8 cellular contexts compared by ENCODE assay signal in genomic region chr1:169367096-169367685, GRCh38. TPM values are rescaled to one million over a fixed set of nuclear protein-coding genes. Genes with fewer than 3 reads are reported as not detected.
DNase-seq lines count a peak whose midpoint lies in the region; TF ChIP-seq lines count a peak whose summit lies in the region.

No MANE protein-coding gene starts in this region.

- no peaks in the 10 kb centered on the region; the same call in 1 of the 2 replicates for H3K9me3 ChIP-seq in AG04450 (ENCODE audit: control insufficient read depth, insufficient read depth, low read length)
- peaks cover 7% of the 10 kb centered on the region; the same call in 1 of the 2 replicates for H3K9me3 ChIP-seq in HUES6 (ENCODE audit: control insufficient read depth, insufficient read depth, low read depth, low read length)
- H3K9me3 ChIP-seq in mononuclear cell (ENCODE audit: low read depth, low read length): no peaks in the 10 kb centered on the region

- H3K4me1 ChIP-seq in HUES6 (ENCODE audit: control insufficient read depth, insufficient read depth, low read length) (peaks cover 3% of the 10 kb centered on the region; the same call in 1 of the 2 replicates), mononuclear cell (ENCODE audit: insufficient read depth, low read length) (peaks cover 7% of the 10 kb centered on the region)

- POLR2A ChIA-PET in AG04450 (lab: Yijun Ruan, JAX): interaction anchor here (0.7 to 1.2 kb wide), 3 partner anchors 118 to 261 kb away, joined by 3 to 8 read pairs (median 4); partner anchors contain the start of genes ATP1B1 and SLC19A2

- H3K36me3 ChIP-seq in HUES6 (ENCODE audit: control insufficient read depth, insufficient read depth, low read length): peaks cover 14% of the 10 kb centered on the region; the same call in 1 of the 2 replicates

- H3K4me3 ChIP-seq in AG04450 (ENCODE audit: low read depth, low read length) (peak overlapping the region; percentile 88), HUES6 (ENCODE audit: low read depth, low read length) (peak overlapping the region; percentile 84), mononuclear cell (ENCODE audit: low read length) (peak overlapping the region; percentile 75)

- H3K27ac ChIP-seq in AG04450 (ENCODE audit: low read depth, low read length) (no peak overlapping the region), HUES6 (ENCODE audit: low read depth, low read length) (no peak overlapping the region), caudate nucleus (ENCODE audit: low read depth, low read length) (peak overlapping the region; percentile 56)

- CTCF ChIA-PET in AG04450 (lab: Charles Lee): interaction anchor here (0.6 to 4.7 kb wide), 4 partner anchors 18 to 1024 kb away, joined by 3 to 24 read pairs (median 4); no protein-coding TSS in a partner anchor

- in situ Hi-C loops in GM13977 (cut with MboI; ENCODE audit: low pct_unique_long_range_greater_than_20kb, low sequenced_read_pairs, unreplicated experiment): no loop called here

- no peaks in the 10 kb centered on the region for H3K27me3 ChIP-seq in AG04450 (ENCODE audit: control insufficient read depth, insufficient read depth, low read length)
- H3K27me3 ChIP-seq in HUES6 (ENCODE audit: control insufficient read depth, insufficient read depth, low read length): no peaks in the 10 kb centered on the region
- H3K27me3 ChIP-seq in mononuclear cell (ENCODE audit: insufficient read depth, low read length): no peaks in the 10 kb centered on the region

- H3K9ac ChIP-seq in HUES6 (ENCODE audit: low read length): peak overlapping the region; percentile 88

- TF ChIP-seq CTCF in AG04450 (IDR thresholded peaks at IDR 0.05; ENCODE audit: low read depth, low read length): no peak
- no peak for TF ChIP-seq CTCF in GM13977 (IDR thresholded peaks at IDR 0.05; ENCODE audit: extremely low read depth, insufficient read depth, missing control alignments)

- DNase-seq in AG04450 (ENCODE audit: low read depth, low spot score) (no peak), caudate nucleus (lab: John Stamatoyannopoulos, UW) (no peak), T-helper 9 cell (no peak), DMS153 treated with DMSO at 0.1 percent for 48 hours (lab: John Stamatoyannopoulos, UW; ENCODE audit: unreplicated experiment) (no peak), GM13977 (ENCODE audit: low spot score) (no peak), NCI-H2171 (lab: John Stamatoyannopoulos, UW) (no peak)

RNA-seq across cellular contexts. Expression of gene NME7, which starts 0.4 kb away (rescaled TPM):
- 19.7 and 27.3 TPM in 2 replicates for polyA plus RNA-seq in AG04450 (2011; rRNA removed)
- 23.9 and 36.7 TPM in 2 replicates for polyA minus RNA-seq in AG04450 (2011; rRNA and poly(A)+ RNA removed)
- 4.0 TPM for total RNA-seq in mononuclear cell

RNA-seq across cellular contexts. Expression of gene BLZF1, which starts 0.8 kb away (rescaled TPM):
- 16.2 and 23.0 TPM in 2 replicates for polyA plus RNA-seq in AG04450 (2011; rRNA removed)
- 7.6 and 14.3 TPM in 2 replicates for polyA minus RNA-seq in AG04450 (2011; rRNA and poly(A)+ RNA removed)
- total RNA-seq in mononuclear cell: 11.1 TPM
